In genomic region chr1:6453895-6454855, GRCh38 we compare ENCODE assay signal across 11 cellular contexts. TPM values are rescaled to one million over a fixed set of nuclear protein-coding genes. Genes with fewer than 3 reads are reported as not detected.
DNase-seq lines count a peak whose midpoint lies in the region; ATAC-seq, FAIRE-seq and TF ChIP-seq lines count a peak whose summit lies in the region.
"Not testable (repeated sequence)": the region's sequence is repeated elsewhere in the genome, so short reads cannot be mapped to it uniquely, and the experiment has no call there.
"Had no signal": no experiment of that assay in that cellular context is flagged by ENCODE, and none has a peak within 500 bp of the region (broad histone marks: within the 10 kb centered on the region; RNA-seq: fewer than 3 reads in every experiment).

No MANE protein-coding gene starts in this region.

- H3K27me3 ChIP-seq in CD4-positive, alpha-beta T cell (ENCODE audit: control insufficient read depth, insufficient read depth, low read length) = peaks cover 19% of the 10 kb centered on the region
- H3K27me3 ChIP-seq in HUES48 (ENCODE audit: control insufficient read depth, insufficient read depth, low read length) (peaks cover 38% of the 10 kb centered on the region), H1 (replicated peaks in 1 of 4; ENCODE audit: control insufficient read depth in 3 of 4, extremely low read depth in 1 of 4, insufficient read depth in 3 of 4, low read length in 3 of 4) (peaks cover 5 to 43% (median 24%) of the 10 kb centered on the region in 4 experiments; a peak in 6 of 7 replicates), neuronal stem cell (ENCODE audit: control insufficient read depth in 3 of 3, insufficient read depth in 3 of 3, low read depth in 1 of 3, low read length in 3 of 3) (peaks cover 0 to 23% (median 14%) of the 10 kb centered on the region in 3 experiments), suprapubic skin (peaks cover 82% of the 10 kb centered on the region)
- H3K27me3 ChIP-seq in right cardiac atrium (ENCODE audit: control insufficient read depth, insufficient read depth) = not testable (repeated sequence)

- not testable (repeated sequence) for H3K9me3 ChIP-seq in CD4-positive, alpha-beta T cell (ENCODE audit: control insufficient read depth, low read length); HUES48 (ENCODE audit: control insufficient read depth, insufficient read depth, low read length); T-helper 17 cell (ENCODE audit: control insufficient read depth, low read length, poor library complexity, severe bottlenecking); H1 (ENCODE audit: insufficient read depth in 2 of 2, low read depth in 1 of 2, low read length in 1 of 2); right cardiac atrium (ENCODE audit: control insufficient read depth, low read length); neuronal stem cell (replicated peaks in 1 of 2; ENCODE audit: control insufficient read depth in 2 of 2, insufficient read depth in 1 of 2, low read depth in 1 of 2, low read length in 2 of 2); suprapubic skin

- 74% methylated on average over 68 of the region's 85 CpGs; no CpG with 5 or more reads in 1 of the 2 experiments for WGBS in H1 (ENCODE audit: extremely low coverage in 1 of 2, insufficient coverage in 1 of 2, insufficient read length in 1 of 2, insufficient replicate concordance in 2 of 2, low coverage in 1 of 2, low lambda C conversion rate in 2 of 2, missing lambda C conversion rate in 1 of 2), 2 experiments
- 11% methylated on average over 84 of the region's 85 CpGs for WGBS in right cardiac atrium
- WGBS in neuronal stem cell (ENCODE audit: extremely low coverage in 2 of 2, insufficient read length in 2 of 2, insufficient replicate concordance in 1 of 2), 2 donors = no CpG with 5 or more reads among the region's 85 CpGs
- WGBS in suprapubic skin = 30% methylated on average over 10 of the region's 85 CpGs

- not testable (repeated sequence) for TF ChIP-seq CTCF in CD4-positive, alpha-beta T cell (IDR thresholded peaks at IDR 0.05); H1 (IDR thresholded peaks at IDR 0.05; ENCODE audit: control extremely low read depth in 1 of 3, insufficient read depth in 1 of 3, low read depth in 1 of 3, low read length in 3 of 3); suprapubic skin (IDR thresholded peaks at IDR 0.05)

- H3K18ac ChIP-seq in H1 (ENCODE audit: extremely low read depth, low read length); neuronal stem cell (ENCODE audit: low read length): not testable (repeated sequence)

- H3K4me3 ChIP-seq in HUES48 (ENCODE audit: low read depth, low read length) (peak overlapping the region; percentile 36; the same call in 1 of the 2 replicates), H1 (ENCODE audit: extremely low read depth in 1 of 4, insufficient read depth in 2 of 4, low read depth in 3 of 4, low read length in 4 of 4) (peak overlapping the region in 1 of 4 experiments; percentile 44; a peak in 2 of 8 replicates), suprapubic skin (peak overlapping the region; percentile 26)
- not testable (repeated sequence) for H3K4me3 ChIP-seq in right cardiac atrium (ENCODE audit: low read length); neuronal stem cell (ENCODE audit: low read length in 2 of 2)

- not testable (repeated sequence) for DNase-seq in CD4-positive, alpha-beta T cell; T-helper 17 cell; H1 (ENCODE audit: low read depth in 1 of 2, low spot score in 2 of 2); neuronal stem cell (ENCODE audit: low spot score); suprapubic skin (ENCODE audit: low spot score in 2 of 2)
- peak; percentile 26 for DNase-seq in activated naive CD8-positive, alpha-beta T cell treated with anti-CD3 and anti-CD28 coated beads for 36 hours
- DNase-seq in right cardiac atrium = peak in 2 of 3 donors; percentile 50 to 51

- not testable (repeated sequence) for H3K14ac ChIP-seq in H1 (ENCODE audit: insufficient read length); neuronal stem cell (ENCODE audit: low read length)

- H3K9ac ChIP-seq in HUES48 (ENCODE audit: low read depth, low read length); H1 (replicated peaks in 1 of 4; ENCODE audit: extremely low read depth in 1 of 4, low read depth in 3 of 4, low read length in 3 of 4); neuronal stem cell (ENCODE audit: low read depth, low read length, poor library complexity): not testable (repeated sequence)

- H4K20me1 ChIP-seq in H1 (replicated peaks in 1 of 2; ENCODE audit: control insufficient read depth in 1 of 2, insufficient read depth in 2 of 2, low read length in 2 of 2) = not testable (repeated sequence)

- not testable (repeated sequence) for H2BK12ac ChIP-seq in H1 (ENCODE audit: low read depth, low read length)
- peak overlapping the region; percentile 22 for H2BK12ac ChIP-seq in neuronal stem cell (ENCODE audit: low read length)

- CTCF ChIA-PET in CD4-positive, alpha-beta T cell (lab: Charles Lee) = interaction anchor here (1.2 to 2.8 kb wide), 6 partner anchors 10 to 31 kb away, joined by 5 to 22 read pairs (median 11); partner anchors contain the start of gene TNFRSF25
- CTCF ChIA-PET in H1 (lab: Charles Lee; ENCODE audit: partially characterized antibody) = interaction anchor here (0.8 to 6.0 kb wide), 19 partner anchors 10 to 373 kb away, joined by 3 to 75 read pairs (median 5); partner anchors contain the start of genes HES2, PLEKHG5 and TNFRSF25

- not testable (repeated sequence) for H4K5ac ChIP-seq in H1 (ENCODE audit: insufficient read length, low read depth, low read length)

- not testable (repeated sequence) for H2AFZ ChIP-seq in H1 (ENCODE audit: low read length)
- peak overlapping the region; percentile 49 for H2AFZ ChIP-seq in neuronal stem cell (ENCODE audit: low read length)

- intact Hi-C loops in CD4-positive, alpha-beta T cell (cut with DNase I, micrococcal nuclease); right cardiac atrium (cut with DNase I): not testable (repeated sequence)

- H3K27ac ChIP-seq in CD4-positive, alpha-beta T cell (ENCODE audit: low read depth, low read length); HUES48 (ENCODE audit: low read depth, low read length); H1 (ENCODE audit: low read depth, low read length); right cardiac atrium (ENCODE audit: low read length); neuronal stem cell (replicated peaks; ENCODE audit: low read length); suprapubic skin: not testable (repeated sequence)

- not testable (repeated sequence) for H3K23me2 ChIP-seq in H1 (ENCODE audit: low read depth, low read length)

- H3K4me2 ChIP-seq in H1 (ENCODE audit: insufficient read depth in 1 of 2, low read depth in 2 of 2, low read length in 2 of 2) = peak overlapping the region; percentile 8 to 64; a peak in 2 of 4 replicates
- H3K4me2 ChIP-seq in neuronal stem cell (ENCODE audit: insufficient read depth, low read length, poor library complexity, severe bottlenecking) = peak overlapping the region; percentile 18

- not testable (repeated sequence) for H3K56ac ChIP-seq in H1 (replicated peaks; ENCODE audit: insufficient read length, low read depth, low read length)

- H2BK20ac ChIP-seq in H1 (ENCODE audit: low read length) = not testable (repeated sequence)

- not testable (repeated sequence) for H3K36me3 ChIP-seq in HUES48 (ENCODE audit: control insufficient read depth, insufficient read depth, low read length); H1 (ENCODE audit: control insufficient read depth in 2 of 4, insufficient read depth in 4 of 4, low read length in 3 of 4); neuronal stem cell (replicated peaks in 1 of 2; ENCODE audit: control insufficient read depth in 2 of 2, insufficient read depth in 2 of 2, low read length in 2 of 2); suprapubic skin

- not testable (repeated sequence) for H3K23ac ChIP-seq in H1 (ENCODE audit: insufficient read length); neuronal stem cell (ENCODE audit: low read depth, low read length, poor library complexity)

- POLR2A ChIA-PET in CD4-positive, alpha-beta T cell (lab: Charles Lee) = interaction anchor here (0.6 to 1.7 kb wide), 5 partner anchors 9 to 151 kb away, joined by 4 read pairs; partner anchors contain the start of gene TNFRSF25
- POLR2A ChIA-PET in H1 (lab: Charles Lee; ENCODE audit: partially characterized antibody) = interaction anchor here (0.8 to 12.2 kb wide), 7 partner anchors 9 to 149 kb away, joined by 3 to 123 read pairs (median 3); partner anchors contain the start of genes PLEKHG5 and TNFRSF25

- H3K4me1 ChIP-seq in HUES48 (ENCODE audit: control insufficient read depth, insufficient read depth, low read length); right cardiac atrium (ENCODE audit: control insufficient read depth, insufficient read depth, low read length): not testable (repeated sequence)
- H3K4me1 ChIP-seq in H1 (replicated peaks in 1 of 4; ENCODE audit: control insufficient read depth in 3 of 4, insufficient read depth in 4 of 4, low read length in 3 of 4) (peaks cover 0 to 18% (median 11%) of the 10 kb centered on the region in 4 experiments; a peak in 6 of 7 replicates), neuronal stem cell (ENCODE audit: control insufficient read depth in 2 of 2, insufficient read depth in 1 of 2, low read depth in 1 of 2, low read length in 2 of 2) (peaks cover 4 to 19% of the 10 kb centered on the region in 2 donors), suprapubic skin (peaks cover 22% of the 10 kb centered on the region)

- TF ChIP-seq RAD21 in H1 (IDR thresholded peaks at IDR 0.05 in 1 of 2, conservative IDR thresholded peaks at IDR 0.05 in 1 of 2; ENCODE audit: low read depth in 2 of 2, low read length in 2 of 2) = not testable (repeated sequence)

- H3K4me3 Mint-ChIP-seq in CD4-positive, alpha-beta T cell = peak overlapping the region; percentile 62
- H3K4me3 Mint-ChIP-seq in T-helper 17 cell = peak overlapping the region; percentile 83
- not testable (repeated sequence) for H3K4me3 Mint-ChIP-seq in activated naive CD8-positive, alpha-beta T cell treated with anti-CD3 and anti-CD28 coated beads for 36 hours

- H3K27me3 Mint-ChIP-seq in CD4-positive, alpha-beta T cell = peaks cover 39% of the 10 kb centered on the region
- H3K27me3 Mint-ChIP-seq in T-helper 17 cell = peaks cover 15% of the 10 kb centered on the region
- peaks cover 60% of the 10 kb centered on the region for H3K27me3 Mint-ChIP-seq in activated naive CD8-positive, alpha-beta T cell treated with anti-CD3 and anti-CD28 coated beads for 36 hours

- not testable (repeated sequence) for H3K27ac Mint-ChIP-seq in CD4-positive, alpha-beta T cell; T-helper 17 cell; activated naive CD8-positive, alpha-beta T cell treated with anti-CD3 and anti-CD28 coated beads for 36 hours

- H3K36me3 Mint-ChIP-seq in CD4-positive, alpha-beta T cell (ENCODE audit: low read depth); T-helper 17 cell (ENCODE audit: low read depth); activated naive CD8-positive, alpha-beta T cell treated with anti-CD3 and anti-CD28 coated beads for 36 hours: not testable (repeated sequence)

- ATAC-seq in CD4-positive, alpha-beta T cell (ENCODE audit: poor library complexity) = not testable (repeated sequence)
- ATAC-seq in T-helper 17 cell (peak; percentile 13), right cardiac atrium (peak in 1 of 2 donors; percentile 18)

- H3K4me1 Mint-ChIP-seq in CD4-positive, alpha-beta T cell (ENCODE audit: low read depth) = peaks cover 35% of the 10 kb centered on the region
- peaks cover 29% of the 10 kb centered on the region for H3K4me1 Mint-ChIP-seq in T-helper 17 cell
- not testable (repeated sequence) for H3K4me1 Mint-ChIP-seq in activated naive CD8-positive, alpha-beta T cell treated with anti-CD3 and anti-CD28 coated beads for 36 hours

- H3K9me3 Mint-ChIP-seq in CD4-positive, alpha-beta T cell; activated naive CD8-positive, alpha-beta T cell treated with anti-CD3 and anti-CD28 coated beads for 36 hours: not testable (repeated sequence)

- not testable (repeated sequence) for H3K79me2 ChIP-seq in H1 (ENCODE audit: control insufficient read depth in 1 of 2, insufficient read depth in 2 of 2, low read length in 2 of 2)

- H4K91ac ChIP-seq in H1 (replicated peaks; ENCODE audit: insufficient read length, low read length); neuronal stem cell (ENCODE audit: low read depth, low read length, poor library complexity): not testable (repeated sequence)

- H2AK5ac ChIP-seq in H1 (ENCODE audit: low read depth, low read length) = not testable (repeated sequence)
- peak overlapping the region; percentile 46 for H2AK5ac ChIP-seq in neuronal stem cell (ENCODE audit: low read depth, low read length)

- not testable (repeated sequence) for H3K4ac ChIP-seq in H1 (replicated peaks; ENCODE audit: insufficient read length, low read depth, low read length); neuronal stem cell (ENCODE audit: low read length)

- H2BK120ac ChIP-seq in H1 (replicated peaks; ENCODE audit: low read depth, low read length); neuronal stem cell (ENCODE audit: low read depth, low read length): not testable (repeated sequence)

- H2BK5ac ChIP-seq in H1 (ENCODE audit: low read depth, low read length); neuronal stem cell (ENCODE audit: low read length): not testable (repeated sequence)

- not testable (repeated sequence) for TF ChIP-seq POLR2A in H1 (IDR thresholded peaks at IDR 0.05; ENCODE audit: control extremely low read depth in 1 of 2, low read depth in 2 of 2, low read length in 2 of 2); suprapubic skin (IDR thresholded peaks at IDR 0.05)

- not testable (repeated sequence) for TF ChIP-seq EP300 in H1 (IDR thresholded peaks at IDR 0.05; ENCODE audit: borderline replicate concordance in 1 of 2, low read depth in 2 of 2, low read length in 2 of 2); suprapubic skin (IDR thresholded peaks at IDR 0.05)

- H3K79me1 ChIP-seq in H1 (ENCODE audit: low read depth, low read length); neuronal stem cell (ENCODE audit: low read depth, low read length): not testable (repeated sequence)

- peak overlapping the region; percentile 57; the same call in 1 of the 2 replicates for H4K8ac ChIP-seq in H1 (ENCODE audit: extremely low read depth, insufficient read depth, low read length)
- H4K8ac ChIP-seq in neuronal stem cell (ENCODE audit: low read depth, low read length) = not testable (repeated sequence)

- peak; percentile 62 for FAIRE-seq in H1 (lab: Jason Lieb, UNC)

- not testable (repeated sequence) for H2BK15ac ChIP-seq in H1 (ENCODE audit: low read length); neuronal stem cell (ENCODE audit: low read length)

RNA-seq across cellular contexts. Expression of gene TNFRSF25, which starts 11.8 kb away (rescaled TPM):
- 100 to 1,000 TPM; 220 to 225 TPM for total RNA-seq in CD4-positive, alpha-beta T cell
- total RNA-seq in T-helper 17 cell = 100 to 1,000 TPM; 393 to 433 TPM
- total RNA-seq in activated naive CD8-positive, alpha-beta T cell treated with anti-CD3 and anti-CD28 coated beads for 36 hours = 10 to 100 TPM; 64.7 to 67.8 TPM
- total RNA-seq in H1 (2021; fragmentation: NEBNext Ultra II Directional; extraction: Animal tissue kit (Norgen Biotek cat#: 25700)) = 9.3 and 10.7 TPM in 2 replicates
- 19.5 and 26.1 TPM in 2 replicates for polyA plus RNA-seq in H1 (2011; rRNA removed)
- polyA plus RNA-seq in H1 (2011; cell fraction: cytosol; rRNA removed) = 20.6 TPM
- polyA plus RNA-seq in H1 (2011; cell fraction: nucleus; rRNA removed) = 116 TPM
- polyA plus RNA-seq in H1 (2012, experiment 1 of 2) = 7.8 to 20.0 TPM (median 18.8 TPM) in 4 replicates
- 8.1 TPM for polyA plus RNA-seq in H1 (2012, experiment 2 of 2)
- polyA plus RNA-seq in H1 (2013, experiment 1 of 2) = 11.1 TPM
- 9.8 TPM for polyA plus RNA-seq in H1 (2013, experiment 2 of 2)
- polyA minus RNA-seq in H1 (2011; rRNA and poly(A)+ RNA removed) = 3.1 and 3.9 TPM in 2 replicates
- polyA minus RNA-seq in H1 (2011; cell fraction: cytosol; rRNA and poly(A)+ RNA removed) = 4.1 TPM
- 9.6 TPM for polyA minus RNA-seq in H1 (2011; cell fraction: nucleus; rRNA and poly(A)+ RNA removed)
- total RNA-seq in right cardiac atrium = 1 to 10 TPM; 4.4 to 6.4 (median 5.1) TPM
- 6.6 TPM for polyA plus RNA-seq in right cardiac atrium
- 14.5 TPM for polyA plus RNA-seq in neuronal stem cell (2013, experiment 1 of 2)
- polyA plus RNA-seq in neuronal stem cell (2013, experiment 2 of 2) = 14.1 TPM
- 100 to 1,000 TPM in 2 of 4 donors, 10 to 100 TPM in 2; 66.8 to 411 (median 99.5) TPM for total RNA-seq in suprapubic skin

RNA-seq across cellular contexts. Expression of gene ESPN, which starts 29.6 kb away (rescaled TPM):
- 1 to 10 TPM; 2.0 to 3.9 TPM for total RNA-seq in CD4-positive, alpha-beta T cell
- total RNA-seq in T-helper 17 cell (10 to 100 TPM; 13.2 to 15.7 TPM), right cardiac atrium (1 to 10 TPM in 2 of 4 donors, under 1 TPM in 2; 0.37 to 1.7 (median 0.84) TPM), suprapubic skin (10 to 100 TPM; 37.6 to 54.4 (median 48.8) TPM)
- total RNA-seq in activated naive CD8-positive, alpha-beta T cell treated with anti-CD3 and anti-CD28 coated beads for 36 hours = under 1 TPM; 0.39 to 0.44 TPM
- total RNA-seq in H1 (2021; fragmentation: NEBNext Ultra II Directional; extraction: Animal tissue kit (Norgen Biotek cat#: 25700)) = 14.8 and 16.3 TPM in 2 replicates
- polyA plus RNA-seq in H1 (2011; rRNA removed) (5.2 and 13.4 TPM in 2 replicates), right cardiac atrium (0.23 TPM)
- 9.6 TPM for polyA plus RNA-seq in H1 (2011; cell fraction: cytosol; rRNA removed)
- 22.5 TPM for polyA plus RNA-seq in H1 (2011; cell fraction: nucleus; rRNA removed)
- polyA plus RNA-seq in H1 (2012, experiment 1 of 2) = 6.8 to 15.9 TPM (median 13.7 TPM) in 4 replicates
- 10.4 TPM for polyA plus RNA-seq in H1 (2012, experiment 2 of 2)
- 14.0 TPM for polyA plus RNA-seq in H1 (2013, experiment 1 of 2)
- polyA plus RNA-seq in H1 (2013, experiment 2 of 2) = 14.1 TPM
- 2.7 and 2.8 TPM in 2 replicates for polyA minus RNA-seq in H1 (2011; rRNA and poly(A)+ RNA removed)
- polyA minus RNA-seq in H1 (2011; cell fraction: cytosol; rRNA and poly(A)+ RNA removed) = 11.9 TPM
- 8.3 TPM for polyA minus RNA-seq in H1 (2011; cell fraction: nucleus; rRNA and poly(A)+ RNA removed)
- polyA plus RNA-seq in neuronal stem cell (2013, experiment 1 of 2) = 3.5 TPM
- polyA plus RNA-seq in neuronal stem cell (2013, experiment 2 of 2) = 3.6 TPM
- total RNA-seq: A172, OCI-LY7, RPMI7951 had no signal

RNA-seq across cellular contexts. Expression of gene HES2, which starts 34.5 kb away (rescaled TPM):
- total RNA-seq in CD4-positive, alpha-beta T cell = not detected
- total RNA-seq in T-helper 17 cell (not detected), right cardiac atrium (under 1 TPM in 1 of 4 donors, not detected in 3; 0.17 TPM), suprapubic skin (10 to 100 TPM; 18.2 to 36.4 (median 24.9) TPM)
- not detected for total RNA-seq in activated naive CD8-positive, alpha-beta T cell treated with anti-CD3 and anti-CD28 coated beads for 36 hours
- 0.15 and 0.36 TPM in 2 replicates for total RNA-seq in H1 (2021; fragmentation: NEBNext Ultra II Directional; extraction: Animal tissue kit (Norgen Biotek cat#: 25700))
- polyA plus RNA-seq in H1 (2011; rRNA removed) (0.53 and 0.86 TPM in 2 replicates), right cardiac atrium (not detected)
- polyA plus RNA-seq in H1 (2011; cell fraction: cytosol; rRNA removed) = 0.78 TPM
- 1.2 TPM for polyA plus RNA-seq in H1 (2011; cell fraction: nucleus; rRNA removed)
- polyA plus RNA-seq in H1 (2012, experiment 1 of 2) = 0.29 to 0.70 TPM (median 0.55 TPM) in 4 replicates
- polyA plus RNA-seq in H1 (2012, experiment 2 of 2) = 0.18 TPM
- polyA plus RNA-seq in H1 (2013, experiment 1 of 2) = 0.93 TPM
- polyA plus RNA-seq in H1 (2013, experiment 2 of 2) = 1.2 TPM
- 0.41 and 1.3 TPM in 2 replicates for polyA minus RNA-seq in H1 (2011; rRNA and poly(A)+ RNA removed)
- polyA minus RNA-seq in H1 (2011; cell fraction: cytosol; rRNA and poly(A)+ RNA removed) = not detected
- polyA minus RNA-seq in H1 (2011; cell fraction: nucleus; rRNA and poly(A)+ RNA removed) = 0.70 TPM
- 0.26 TPM for polyA plus RNA-seq in neuronal stem cell (2013, experiment 1 of 2)
- polyA plus RNA-seq in neuronal stem cell (2013, experiment 2 of 2) = 0.22 TPM
- total RNA-seq: OCI-LY7 had no signal

RNA-seq across cellular contexts. Expression of gene PLEKHG5, which starts 37.3 kb away (rescaled TPM):
- total RNA-seq in CD4-positive, alpha-beta T cell = 1 to 10 TPM; 5.0 to 6.1 TPM
- total RNA-seq in T-helper 17 cell (10 to 100 TPM; 10.8 to 12.8 TPM), right cardiac atrium (1 to 10 TPM; 7.0 to 9.2 (median 8.5) TPM), suprapubic skin (100 to 1,000 TPM in 2 of 4 donors, 10 to 100 TPM in 2; 76.3 to 347 (median 107) TPM)
- 1 to 10 TPM; 2.2 to 2.3 TPM for total RNA-seq in activated naive CD8-positive, alpha-beta T cell treated with anti-CD3 and anti-CD28 coated beads for 36 hours
- 12.5 and 13.8 TPM in 2 replicates for total RNA-seq in H1 (2021; fragmentation: NEBNext Ultra II Directional; extraction: Animal tissue kit (Norgen Biotek cat#: 25700))
- polyA plus RNA-seq in H1 (2011; rRNA removed) (10.4 and 16.8 TPM in 2 replicates), right cardiac atrium (9.9 TPM)
- 12.2 TPM for polyA plus RNA-seq in H1 (2011; cell fraction: cytosol; rRNA removed)
- 72.0 TPM for polyA plus RNA-seq in H1 (2011; cell fraction: nucleus; rRNA removed)
- 8.2 to 19.5 TPM (median 15.5 TPM) in 4 replicates for polyA plus RNA-seq in H1 (2012, experiment 1 of 2)
- 7.7 TPM for polyA plus RNA-seq in H1 (2012, experiment 2 of 2)
- 12.4 TPM for polyA plus RNA-seq in H1 (2013, experiment 1 of 2)
- 11.4 TPM for polyA plus RNA-seq in H1 (2013, experiment 2 of 2)
- polyA minus RNA-seq in H1 (2011; rRNA and poly(A)+ RNA removed) = 4.7 TPM in 2 replicates
- 6.5 TPM for polyA minus RNA-seq in H1 (2011; cell fraction: cytosol; rRNA and poly(A)+ RNA removed)
- 14.6 TPM for polyA minus RNA-seq in H1 (2011; cell fraction: nucleus; rRNA and poly(A)+ RNA removed)
- polyA plus RNA-seq in neuronal stem cell (2013, experiment 1 of 2) = 18.8 TPM
- polyA plus RNA-seq in neuronal stem cell (2013, experiment 2 of 2) = 18.8 TPM

Comparison
In these comparisons a context has a peak if more than half of its experiments do, and no peak if none do; other contexts are left out.
1. RNA of gene HES2, which starts 34.5 kb away (total RNA-seq): 18.2 to 36.4 TPM in suprapubic skin; not detected in T-helper 17 cell, 0.15 to 0.36 TPM in H1, not detected in activated naive CD8-positive, alpha-beta T cell treated with anti-CD3 and anti-CD28 coated beads for 36 hours, not detected in CD4-positive, alpha-beta T cell and 0.17 TPM in right cardiac atrium; every median in the first group is over 10 times any median in the second.